24 cellular contexts compared by ENCODE assay signal in the genomic region with DNA sequence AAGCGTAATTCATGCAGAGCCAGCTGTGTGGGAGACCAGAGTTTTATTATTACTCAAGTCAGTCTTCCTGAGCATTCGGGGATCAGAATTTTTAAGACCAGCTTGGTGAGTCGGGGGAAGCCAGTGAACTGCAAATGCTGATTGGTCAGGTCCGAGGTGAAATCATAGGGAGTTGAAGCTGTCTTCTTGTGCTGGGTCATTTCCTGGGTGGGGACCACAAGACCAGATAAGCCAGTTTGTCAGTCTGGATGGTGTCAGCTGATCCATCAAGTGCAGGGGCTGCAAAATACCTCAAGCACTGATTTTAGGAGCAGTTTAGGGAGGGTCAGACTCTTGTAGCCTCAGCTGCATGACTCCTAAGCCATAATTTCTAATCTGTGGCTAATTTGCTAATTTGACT.
DNase-seq lines count a peak whose midpoint lies in the region; FAIRE-seq and TF ChIP-seq lines count a peak whose summit lies in the region.
"Had no signal": no experiment of that assay in that cellular context is flagged by ENCODE, and none has a peak within 500 bp of the region (broad histone marks: within the 10 kb centered on the region; RNA-seq: fewer than 3 reads in every experiment).

No MANE protein-coding gene starts in this region.

- H4K20me1 ChIP-seq in H1 (replicated peaks in 1 of 2; ENCODE audit: control insufficient read depth in 1 of 2, insufficient read depth in 2 of 2, low read length in 2 of 2): no peaks in the 10 kb centered on the region
- H4K20me1 ChIP-seq: BLaER1 had no signal

- H3K9me3 ChIP-seq in H1 (ENCODE audit: insufficient read depth in 2 of 2, low read depth in 1 of 2, low read length in 1 of 2): no peaks in the 10 kb centered on the region
- H3K9me3 ChIP-seq: BLaER1 had no signal

- no peak overlapping the region for H2BK15ac ChIP-seq in H1 (ENCODE audit: low read length)
- H2BK15ac ChIP-seq in mesendoderm (replicated peaks; ENCODE audit: low read depth): no peak overlapping the region

- no peak overlapping the region for H3K27ac Mint-ChIP-seq in osteocyte (ENCODE audit: unreplicated experiment)
- H3K27ac Mint-ChIP-seq: CD4-positive, alpha-beta T cell had no signal

- peaks cover 14% of the 10 kb centered on the region for H3K27me3 Mint-ChIP-seq in osteocyte (ENCODE audit: unreplicated experiment)

- H2BK20ac ChIP-seq in H1 (ENCODE audit: low read length): no peak overlapping the region

- H3K79me1 ChIP-seq in H1 (ENCODE audit: low read depth, low read length) (no peaks in the 10 kb centered on the region), mesendoderm (ENCODE audit: low read length) (no peaks in the 10 kb centered on the region)

- H4K91ac ChIP-seq in H1 (replicated peaks; ENCODE audit: insufficient read length, low read length): no peak overlapping the region

- peak; percentile 25 for DNase-seq in NCI-H748 (lab: John Stamatoyannopoulos, UW; ENCODE audit: unreplicated experiment)
- no peak for DNase-seq in NCI-H748 treated with DMSO at 0.1 percent for 48 hours (lab: John Stamatoyannopoulos, UW)
- DNase-seq in H1 (ENCODE audit: low read depth in 1 of 2, low spot score in 2 of 2): no peak
- peak; percentile 65 for DNase-seq in mesendoderm
- DNase-seq in osteocyte (ENCODE audit: extremely low spot score, unreplicated experiment): no peak
- no peak for DNase-seq in NK-92 (lab: John Stamatoyannopoulos, UW; ENCODE audit: unreplicated experiment)
- DNase-seq in substantia nigra (lab: John Stamatoyannopoulos, UW): no peak
- no peak for DNase-seq in NCI-H2171 (lab: John Stamatoyannopoulos, UW)
- DNase-seq: ACHN; CD4-positive, alpha-beta T cell; COR-L47; DMS79 treated with DMSO at 0.1 percent for 48 hours; H7; Kasumi-1; NCI-H1048; NCI-H1417 treated with DMSO at 0.1 percent for 48 hours; NCI-H187; NCI-H2227 treated with DMSO at 0.1 percent for 48 hours; NCI-H510A; NCI-H82; Right ventricle myocardium superior had no signal

- H3K4ac ChIP-seq in H1 (replicated peaks; ENCODE audit: insufficient read length, low read depth, low read length): no peak overlapping the region
- no peak overlapping the region for H3K4ac ChIP-seq in mesendoderm (ENCODE audit: low read depth, low read length)

- H3K36me3 ChIP-seq in H1 (ENCODE audit: control insufficient read depth in 2 of 4, insufficient read depth in 4 of 4, low read length in 3 of 4): no peaks in the 10 kb centered on the region
- no peaks in the 10 kb centered on the region for H3K36me3 ChIP-seq in mesendoderm (ENCODE audit: control insufficient read depth, insufficient read depth, low read length)
- H3K36me3 ChIP-seq: BLaER1 had no signal

- H3K4me2 ChIP-seq in H1 (ENCODE audit: insufficient read depth in 1 of 2, low read depth in 2 of 2, low read length in 2 of 2) (no peak overlapping the region), mesendoderm (ENCODE audit: low read length) (no peak overlapping the region)
- H3K4me2 ChIP-seq: BLaER1 had no signal

- H2BK120ac ChIP-seq in H1 (replicated peaks; ENCODE audit: low read depth, low read length): no peak overlapping the region
- H2BK120ac ChIP-seq in mesendoderm (ENCODE audit: low read depth, low read length): peak overlapping the region; percentile 78

- H2AK5ac ChIP-seq in H1 (ENCODE audit: low read depth, low read length): no peak overlapping the region
- H2AK5ac ChIP-seq in mesendoderm (ENCODE audit: low read length): no peak overlapping the region

- H3K79me2 ChIP-seq in H1 (ENCODE audit: control insufficient read depth in 1 of 2, insufficient read depth in 2 of 2, low read length in 2 of 2) (no peaks in the 10 kb centered on the region), mesendoderm (ENCODE audit: control insufficient read depth, insufficient read depth, low read length) (no peaks in the 10 kb centered on the region)

- FAIRE-seq in H1 (lab: Jason Lieb, UNC): no peak
- FAIRE-seq: GM12892 had no signal

- H3K23ac ChIP-seq in H1 (ENCODE audit: insufficient read length) (no peak overlapping the region), mesendoderm (ENCODE audit: low read length) (no peak overlapping the region)

- H3K18ac ChIP-seq in H1 (ENCODE audit: extremely low read depth, low read length): no peak overlapping the region
- no peak overlapping the region for H3K18ac ChIP-seq in mesendoderm (ENCODE audit: low read length)

- no peak for TF ChIP-seq POLR2A in H1 (IDR thresholded peaks at IDR 0.05; ENCODE audit: control extremely low read depth in 1 of 2, low read depth in 2 of 2, low read length in 2 of 2)

- H3K4me1 Mint-ChIP-seq in osteocyte (ENCODE audit: unreplicated experiment): no peaks in the 10 kb centered on the region

- H3K27ac ChIP-seq in H1 (ENCODE audit: low read depth, low read length) (no peak overlapping the region), mesendoderm (ENCODE audit: low read depth, low read length) (no peak overlapping the region), substantia nigra (ENCODE audit: low read depth, low read length, poor library complexity, severe bottlenecking) (no peak overlapping the region)
- H3K27ac ChIP-seq: 22Rv1, BLaER1 had no signal

- no peak for TF ChIP-seq RAD21 in H1 (IDR thresholded peaks at IDR 0.05 in 1 of 2, conservative IDR thresholded peaks at IDR 0.05 in 1 of 2; ENCODE audit: low read depth in 2 of 2, low read length in 2 of 2)

- H2AFZ ChIP-seq in H1 (ENCODE audit: low read length): peak overlapping the region; percentile 86

- H3K27me3 ChIP-seq in H1 (replicated peaks in 1 of 4; ENCODE audit: control insufficient read depth in 3 of 4, extremely low read depth in 1 of 4, insufficient read depth in 3 of 4, low read length in 3 of 4): no peaks in the 10 kb centered on the region
- H3K27me3 ChIP-seq in mesendoderm (ENCODE audit: insufficient read depth, low read length, poor library complexity): no peaks in the 10 kb centered on the region
- H3K27me3 ChIP-seq: BLaER1 had no signal

- H2BK5ac ChIP-seq in H1 (ENCODE audit: low read depth, low read length) (no peak overlapping the region), mesendoderm (ENCODE audit: low read length) (no peak overlapping the region)

- TF ChIP-seq CTCF in H1 (IDR thresholded peaks at IDR 0.05; ENCODE audit: control extremely low read depth in 1 of 3, insufficient read depth in 1 of 3, low read depth in 1 of 3, low read length in 3 of 3) (no peak), osteocyte (IDR thresholded peaks at IDR 0.05) (no peak)

- H4K8ac ChIP-seq in H1 (ENCODE audit: extremely low read depth, insufficient read depth, low read length) (no peak overlapping the region), mesendoderm (ENCODE audit: low read depth, low read length) (no peak overlapping the region)

- no peaks in the 10 kb centered on the region for H3K4me1 ChIP-seq in H1 (replicated peaks in 1 of 4; ENCODE audit: control insufficient read depth in 3 of 4, insufficient read depth in 4 of 4, low read length in 3 of 4)
- no peaks in the 10 kb centered on the region for H3K4me1 ChIP-seq in mesendoderm (ENCODE audit: control insufficient read depth, low read depth, low read length)
- H3K4me1 ChIP-seq: BLaER1 had no signal

- no peak overlapping the region for H2BK12ac ChIP-seq in H1 (ENCODE audit: low read depth, low read length)

- H3K23me2 ChIP-seq in H1 (ENCODE audit: low read depth, low read length): no peaks in the 10 kb centered on the region

- H3K9ac ChIP-seq in H1 (replicated peaks in 1 of 4; ENCODE audit: extremely low read depth in 1 of 4, low read depth in 3 of 4, low read length in 3 of 4) (peak overlapping the region in 1 of 4 experiments; percentile 8; a peak in 1 of 7 replicates), mesendoderm (ENCODE audit: low read length) (no peak overlapping the region)
- H3K9ac ChIP-seq: BLaER1 had no signal

- H3K4me3 Mint-ChIP-seq in osteocyte (ENCODE audit: unreplicated experiment): no peak overlapping the region
- H3K4me3 Mint-ChIP-seq: CD4-positive, alpha-beta T cell had no signal

- H3K36me3 Mint-ChIP-seq in osteocyte (ENCODE audit: unreplicated experiment): no peaks in the 10 kb centered on the region

- TF ChIP-seq EP300 in H1 (IDR thresholded peaks at IDR 0.05; ENCODE audit: borderline replicate concordance in 1 of 2, low read depth in 2 of 2, low read length in 2 of 2): no peak

- H3K14ac ChIP-seq in H1 (ENCODE audit: insufficient read length): no peak overlapping the region

- H4K5ac ChIP-seq in H1 (ENCODE audit: insufficient read length, low read depth, low read length) (no peak overlapping the region), mesendoderm (ENCODE audit: low read length) (no peak overlapping the region)

- H3K4me3 ChIP-seq in H1 (ENCODE audit: extremely low read depth in 1 of 4, insufficient read depth in 2 of 4, low read depth in 3 of 4, low read length in 4 of 4) (no peak overlapping the region), mesendoderm (ENCODE audit: low read length) (no peak overlapping the region)
- H3K4me3 ChIP-seq: BLaER1 had no signal

- no peaks in the 10 kb centered on the region for H3K9me3 Mint-ChIP-seq in osteocyte (ENCODE audit: unreplicated experiment)
- H3K9me3 Mint-ChIP-seq: CD4-positive, alpha-beta T cell had no signal

- WGBS in H1 (ENCODE audit: extremely low coverage in 1 of 2, insufficient coverage in 1 of 2, insufficient read length in 1 of 2, insufficient replicate concordance in 2 of 2, low coverage in 1 of 2, low lambda C conversion rate in 2 of 2, missing lambda C conversion rate in 1 of 2), 2 experiments: 86% methylated on average over 4 of the region's 4 CpGs; no CpG with 5 or more reads in 1 of the 2 experiments
- no CpG with 5 or more reads among the region's 4 CpGs for WGBS in mesendoderm (ENCODE audit: extremely low coverage, insufficient coverage, low lambda C conversion rate)

- POLR2A ChIA-PET in H1 (lab: Charles Lee; ENCODE audit: partially characterized antibody): no interaction called here

- H3K56ac ChIP-seq in H1 (replicated peaks; ENCODE audit: insufficient read length, low read depth, low read length): no peak overlapping the region
- no peak overlapping the region for H3K56ac ChIP-seq in mesendoderm (ENCODE audit: low read length)

- CTCF ChIA-PET in H1 (lab: Charles Lee; ENCODE audit: partially characterized antibody): interaction anchor here (0.6 kb wide), 1 partner anchor 95 kb away, joined by 4 read pairs; no protein-coding TSS in a partner anchor

TF ChIP-seq in H1, 55 proteins besides CTCF, POLR2A, EP300 and RAD21 (continues in another document):
- TF ChIP-seq TCF12 (IDR thresholded peaks at IDR 0.05; ENCODE audit: low read depth, low read length) (no peak), CHD1 (IDR thresholded peaks at IDR 0.05; ENCODE audit: low read depth, low read length) (no peak), RFX5 (IDR thresholded peaks at IDR 0.05; ENCODE audit: borderline replicate concordance, low read depth, low read length) (no peak), KDM4A (IDR thresholded peaks at IDR 0.05; ENCODE audit: low read depth, low read length, severe bottlenecking) (no peak), SIRT6 (IDR thresholded peaks at IDR 0.05; ENCODE audit: low read length) (no peak)
- TF ChIP-seq, protein P1, sequence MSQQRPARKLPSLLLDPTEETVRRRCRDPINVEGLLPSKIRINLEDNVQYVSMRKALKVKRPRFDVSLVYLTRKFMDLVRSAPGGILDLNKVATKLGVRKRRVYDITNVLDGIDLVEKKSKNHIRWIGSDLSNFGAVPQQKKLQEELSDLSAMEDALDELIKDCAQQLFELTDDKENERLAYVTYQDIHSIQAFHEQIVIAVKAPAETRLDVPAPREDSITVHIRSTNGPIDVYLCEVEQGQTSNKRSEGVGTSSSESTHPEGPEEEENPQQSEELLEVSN (IDR thresholded peaks at IDR 0.05): no peak

Comparison
In these comparisons a context has a peak if more than half of its experiments do, and no peak if none do; other contexts are left out.
1. DNase-seq: peak in NCI-H748 (single experiment) and mesendoderm (single experiment); none in NCI-H748 treated with DMSO at 0.1 percent for 48 hours (single experiment), H1 (0 of 2), osteocyte (single experiment), NK-92 (single experiment), substantia nigra (0 of 49) and NCI-H2171 (single experiment).